1 cellular context compared by ENCODE assay signal in genomic region chr5:177475563-177476427, GRCh38.
TF ChIP-seq lines count a peak whose summit lies in the region.

No MANE protein-coding gene starts in this region.

TF ChIP-seq in K562, 482 proteins besides CTCF, POLR2A, EP300 and RAD21 (continued from another document):
- TF ChIP-seq SRSF3 (IDR thresholded peaks at IDR 0.05; ENCODE audit: insufficient read depth, low read length) (no peak), BCLAF1 (IDR thresholded peaks at IDR 0.05; ENCODE audit: borderline replicate concordance in 1 of 2, control insufficient read depth in 1 of 2, low read depth in 2 of 2, low read length in 1 of 2) (no peak), SFPQ (IDR thresholded peaks at IDR 0.05; ENCODE audit: low read depth, low read length) (no peak), ZEB2 (IDR thresholded peaks at IDR 0.05) (no peak), ZBTB1 (CRISPR knock-in tag; IDR thresholded peaks at IDR 0.05; ENCODE audit: borderline replicate concordance, low read depth) (no peak), ATF1 (CRISPR knock-in tag; IDR thresholded peaks at IDR 0.05) (no peak), ATF1 (tag; IDR thresholded peaks at IDR 0.05) (no peak), ELF4 (CRISPR knock-in tag; IDR thresholded peaks at IDR 0.05) (no peak), VEZF1 (CRISPR knock-in tag; IDR thresholded peaks at IDR 0.05) (peak; percentile 32), SNAPC5 (CRISPR knock-in tag; IDR thresholded peaks at IDR 0.05) (no peak), ZFP36 (IDR thresholded peaks at IDR 0.05; ENCODE audit: low read depth, low read length, partially characterized antibody) (peak; percentile 81), HMG20A (CRISPR knock-in tag; conservative IDR thresholded peaks at IDR 0.05) (no peak), PPARD (CRISPR knock-in tag; IDR thresholded peaks at IDR 0.05) (no peak)
TF ChIP-seq in K562: peak in this region for 7.
